Comparison of ENCODE assay signal across 10 cellular contexts in genomic region chr3:29144807-29145206, GRCh38.
A peak's percentile ranks its signal among the peaks of the same experiment; 100 is the strongest.
DNase-seq lines count a peak whose midpoint lies in the region; ATAC-seq and TF ChIP-seq lines count a peak whose summit lies in the region.
"Had no signal": no experiment of that assay in that cellular context is flagged by ENCODE, and none has a peak within 500 bp of the region (broad histone marks: within the 10 kb centered on the region; RNA-seq: fewer than 3 reads in every experiment).

No MANE protein-coding gene starts in this region.

- H3K4me1 Mint-ChIP-seq in activated T-helper 1 cell treated with anti-CD3 and anti-CD28 coated beads, Interleukin-12 subunit alpha, Interleukin-12 subunit beta, Interleukin-2, Interleukin-4 antibody, amounts not matched to agents 30 ng/mL and 10 ng/mL and 1 ng/mL, durations not matched to agents 14 hours and 24 hours and 36 hours (ENCODE audit: low read depth): peaks cover 10% of the 10 kb centered on the region

- no peak overlapping the region for H3K4me3 Mint-ChIP-seq in activated T-helper 1 cell treated with anti-CD3 and anti-CD28 coated beads, Interleukin-12 subunit alpha, Interleukin-12 subunit beta, Interleukin-2, Interleukin-4 antibody, amounts not matched to agents 30 ng/mL and 10 ng/mL and 1 ng/mL, durations not matched to agents 14 hours and 24 hours and 36 hours

- no peaks in the 10 kb centered on the region for H3K9me3 Mint-ChIP-seq in activated T-helper 1 cell treated with anti-CD3 and anti-CD28 coated beads, Interleukin-12 subunit alpha, Interleukin-12 subunit beta, Interleukin-2, Interleukin-4 antibody, amounts not matched to agents 30 ng/mL and 10 ng/mL and 1 ng/mL, durations not matched to agents 14 hours and 24 hours and 36 hours

- no peak for TF ChIP-seq POLR2A in ovary (IDR thresholded peaks at IDR 0.05)

- WGBS in ovary, 3 donors: 4 to 6% (median 5%) methylated on average over 4 of the region's 4 CpGs

- H3K36me3 ChIP-seq in SJCRH30 (no peaks in the 10 kb centered on the region), ovary (no peaks in the 10 kb centered on the region)
- H3K36me3 ChIP-seq: upper lobe of right lung had no signal

- TF ChIP-seq EP300 in ovary (IDR thresholded peaks at IDR 0.05): no peak

- ATAC-seq in HG03460 (IDR thresholded peaks at IDR 0.05; ENCODE audit: unreplicated experiment): no peak
- ATAC-seq: upper lobe of right lung had no signal

- H3K4me1 ChIP-seq in SJCRH30 (peaks cover 14% of the 10 kb centered on the region), ovary (ENCODE audit: insufficient read depth) (peaks cover 6% of the 10 kb centered on the region)

- H3K9me3 ChIP-seq in SJCRH30 (replicated peaks): no peaks in the 10 kb centered on the region
- H3K9me3 ChIP-seq in ovary: no peaks in the 10 kb centered on the region
- H3K9me3 ChIP-seq: upper lobe of right lung had no signal

- H3K27me3 ChIP-seq in SJCRH30 (no peaks in the 10 kb centered on the region), ovary (no peaks in the 10 kb centered on the region)
- H3K27me3 ChIP-seq: upper lobe of right lung had no signal

- DNase-seq in ELF-1 (ENCODE audit: low read depth, low spot score): peak; percentile 17
- peak; percentile 12 to 30 for DNase-seq in SJCRH30
- peak; percentile 61 for DNase-seq in fibroblast of the conjunctiva (ENCODE audit: low read depth)
- DNase-seq in ovary: peak in 4 of 5 donors; percentile 18 to 41 (median 25)
- DNase-seq in GM19238 (ENCODE audit: insufficient read length, low spot score): no peak
- DNase-seq in NCI-H345 (lab: John Stamatoyannopoulos, UW): no peak
- DNase-seq in activated T-helper 1 cell treated with anti-CD3 and anti-CD28 coated beads, Interleukin-12 subunit alpha, Interleukin-12 subunit beta, Interleukin-2, Interleukin-4 antibody, amounts not matched to agents 30 ng/mL and 10 ng/mL and 1 ng/mL, durations not matched to agents 14 hours and 24 hours and 36 hours (ENCODE audit: low spot score): no peak
- DNase-seq: activated effector memory CD4-positive, alpha-beta T cell treated with Interleukin-2 at 50 U/mL for 16 hours; upper lobe of right lung had no signal

- no peak for TF ChIP-seq CTCF in ovary (IDR thresholded peaks at IDR 0.05)

- H3K27ac ChIP-seq in SJCRH30 (no peak overlapping the region), ovary (no peak overlapping the region)
- H3K27ac ChIP-seq: upper lobe of right lung had no signal

- no peaks in the 10 kb centered on the region for H3K27me3 Mint-ChIP-seq in activated T-helper 1 cell treated with anti-CD3 and anti-CD28 coated beads, Interleukin-12 subunit alpha, Interleukin-12 subunit beta, Interleukin-2, Interleukin-4 antibody, amounts not matched to agents 30 ng/mL and 10 ng/mL and 1 ng/mL, durations not matched to agents 14 hours and 24 hours and 36 hours (ENCODE audit: insufficient read depth)

- H3K27ac Mint-ChIP-seq in activated T-helper 1 cell treated with anti-CD3 and anti-CD28 coated beads, Interleukin-12 subunit alpha, Interleukin-12 subunit beta, Interleukin-2, Interleukin-4 antibody, amounts not matched to agents 30 ng/mL and 10 ng/mL and 1 ng/mL, durations not matched to agents 14 hours and 24 hours and 36 hours: no peak overlapping the region

- H3K36me3 Mint-ChIP-seq in activated T-helper 1 cell treated with anti-CD3 and anti-CD28 coated beads, Interleukin-12 subunit alpha, Interleukin-12 subunit beta, Interleukin-2, Interleukin-4 antibody, amounts not matched to agents 30 ng/mL and 10 ng/mL and 1 ng/mL, durations not matched to agents 14 hours and 24 hours and 36 hours (ENCODE audit: low read depth): no peaks in the 10 kb centered on the region

- intact Hi-C loops in ovary (cut with DNase I): no loop called here
- intact Hi-C loops in activated T-helper 1 cell treated with anti-CD3 and anti-CD28 coated beads, Interleukin-12 subunit alpha, Interleukin-12 subunit beta, Interleukin-2, Interleukin-4 antibody, amounts not matched to agents 30 ng/mL and 10 ng/mL and 1 ng/mL, durations not matched to agents 14 hours and 24 hours and 36 hours (cut with micrococcal nuclease): no loop called here

- H3K4me3 ChIP-seq in SJCRH30: no peak overlapping the region
- H3K4me3 ChIP-seq in ovary: no peak overlapping the region
- H3K4me3 ChIP-seq: upper lobe of right lung had no signal

Comparison
In these comparisons a context has a peak if more than half of its experiments do, and no peak if none do; other contexts are left out.
1. DNase-seq: peak in ELF-1 (single experiment), SJCRH30 (2 of 2), fibroblast of the conjunctiva (single experiment) and ovary (4 of 5); none in GM19238 (single experiment), NCI-H345 (single experiment) and activated T-helper 1 cell treated with anti-CD3 and anti-CD28 coated beads, Interleukin-12 subunit alpha, Interleukin-12 subunit beta, Interleukin-2, Interleukin-4 antibody, amounts not matched to agents 30 ng/mL and 10 ng/mL and 1 ng/mL, durations not matched to agents 14 hours and 24 hours and 36 hours (single experiment).